Comparison of ENCODE assay signal across 1 cellular context in genomic region chr1:25875154-25875855, GRCh38.
A peak's percentile ranks its signal among the peaks of the same experiment; 100 is the strongest.
TF ChIP-seq lines count a peak whose summit lies in the region.

Gene PAQR7, minus strand, starts transcription at chr1:25875708. Its CDS starts 11,869 bp downstream, at chr1:25863839.

TF ChIP-seq in GM12878, 131 proteins besides CTCF, POLR2A, EP300 and RAD21 (continued from another document and continues in another):
- TF ChIP-seq ZBTB4 (CRISPR knock-in tag; IDR thresholded peaks at IDR 0.05) (no peak), ATF3 (IDR thresholded peaks at IDR 0.05; ENCODE audit: borderline replicate concordance, extremely low read depth, low read depth, low read length) (no peak), HDGF (IDR thresholded peaks at IDR 0.05) (0 out of 2 replicates have a peak, but pooled peaks have one; percentile 39), ESRRA (IDR thresholded peaks at IDR 0.05; ENCODE audit: low read length) (no peak), NFXL1 (IDR thresholded peaks at IDR 0.05; ENCODE audit: borderline replicate concordance) (peak; percentile 98), POLR2AphosphoS2 (IDR thresholded peaks at IDR 0.05; ENCODE audit: low read depth, low read length) (no peak), ZNF24 (IDR thresholded peaks at IDR 0.05) (no peak), E2F4 (IDR thresholded peaks at IDR 0.05; ENCODE audit: low read depth, low read length) (no peak), TARDBP (IDR thresholded peaks at IDR 0.05; ENCODE audit: borderline replicate concordance) (no peak), SMAD1 (IDR thresholded peaks at IDR 0.05; ENCODE audit: low read depth, partially characterized antibody) (no peak), POU2F2 (IDR thresholded peaks at IDR 0.05; ENCODE audit: borderline replicate concordance, low read depth, low read length) (no peak), ZNF274 (IDR thresholded peaks at IDR 0.05; ENCODE audit: insufficient read depth, insufficient read length) (no peak), KAT2A (conservative IDR thresholded peaks at IDR 0.05; ENCODE audit: control insufficient read depth, low read depth, low read length) (no peak), TBL1XR1 (IDR thresholded peaks at IDR 0.05; ENCODE audit: low read depth, low read length) (no peak), CREM (IDR thresholded peaks at IDR 0.05; ENCODE audit: low read depth) (peak; percentile 62; the same call in 1 of the 2 replicates), SREBF2 (IDR thresholded peaks at IDR 0.05; ENCODE audit: low read length) (no peak), BCL11A (IDR thresholded peaks at IDR 0.05; ENCODE audit: low read depth, low read length) (no peak), MEF2A (IDR thresholded peaks at IDR 0.05; ENCODE audit: insufficient read depth, low read depth, low read length) (no peak), SPI1 (IDR thresholded peaks at IDR 0.05; ENCODE audit: borderline replicate concordance, insufficient read depth, low read depth, low read length) (no peak), HCFC1 (IDR thresholded peaks at IDR 0.05; ENCODE audit: low read length) (peak; percentile 26; the same call in 1 of the 2 replicates), RUNX3 (IDR thresholded peaks at IDR 0.05; ENCODE audit: low read length) (no peak), BCLAF1 (IDR thresholded peaks at IDR 0.05) (no peak), RAD51 (IDR thresholded peaks at IDR 0.05) (no peak), BCL3 (IDR thresholded peaks at IDR 0.05; ENCODE audit: borderline replicate concordance, insufficient read depth, low read depth, low read length, poor library complexity, severe bottlenecking) (no peak), STAT1 (conservative IDR thresholded peaks at IDR 0.05) (no peak), RCOR1 (conservative IDR thresholded peaks at IDR 0.05; ENCODE audit: low read depth, low read length) (no peak), USF1 (IDR thresholded peaks at IDR 0.05; ENCODE audit: borderline replicate concordance, extremely low read length, insufficient read depth, low read depth, low read length) (peak; percentile 73), YBX1 (IDR thresholded peaks at IDR 0.05) (no peak), CBX5 (IDR thresholded peaks at IDR 0.05; ENCODE audit: low read depth) (no peak), RB1 (IDR thresholded peaks at IDR 0.05; ENCODE audit: borderline replicate concordance) (peak; percentile 85), KDM1A (IDR thresholded peaks at IDR 0.05; ENCODE audit: borderline replicate concordance) (no peak), SRF (IDR thresholded peaks at IDR 0.05; ENCODE audit: low read depth in 2 of 2, low read length in 2 of 2) (no peak), TCF7 (IDR thresholded peaks at IDR 0.05; ENCODE audit: borderline replicate concordance) (no peak), FOXM1 (IDR thresholded peaks at IDR 0.05; ENCODE audit: low read depth, low read length) (no peak), ZBED1 (IDR thresholded peaks at IDR 0.05; ENCODE audit: borderline replicate concordance) (no peak), NR2F1 (conservative IDR thresholded peaks at IDR 0.05) (peak; percentile 59), HDAC2 (IDR thresholded peaks at IDR 0.05) (no peak), ZNF592 (IDR thresholded peaks at IDR 0.05) (no peak), CHD2 (IDR thresholded peaks at IDR 0.05; ENCODE audit: borderline replicate concordance, low read depth, low read length) (no peak), SP1 (IDR thresholded peaks at IDR 0.05; ENCODE audit: low read depth, low read length) (no peak), FOXK2 (IDR thresholded peaks at IDR 0.05) (no peak), POLR2AphosphoS5 (IDR thresholded peaks at IDR 0.05; ENCODE audit: low read length) (no peak), IRF5 (IDR thresholded peaks at IDR 0.05; ENCODE audit: borderline replicate concordance) (no peak), BHLHE40 (IDR thresholded peaks at IDR 0.05; ENCODE audit: borderline replicate concordance in 1 of 2, low read depth in 2 of 2, low read length in 1 of 2) (peak; percentile 57 to 90; a peak in 3 of 4 replicates), ATF2 (IDR thresholded peaks at IDR 0.05; ENCODE audit: low read length) (no peak), SUPT20H (IDR thresholded peaks at IDR 0.05; ENCODE audit: borderline replicate concordance, control insufficient read depth, low read depth, low read length) (no peak), E4F1 (IDR thresholded peaks at IDR 0.05; ENCODE audit: borderline replicate concordance, partially characterized antibody) (no peak)
